25 cellular contexts compared by ENCODE assay signal in the genomic region with DNA sequence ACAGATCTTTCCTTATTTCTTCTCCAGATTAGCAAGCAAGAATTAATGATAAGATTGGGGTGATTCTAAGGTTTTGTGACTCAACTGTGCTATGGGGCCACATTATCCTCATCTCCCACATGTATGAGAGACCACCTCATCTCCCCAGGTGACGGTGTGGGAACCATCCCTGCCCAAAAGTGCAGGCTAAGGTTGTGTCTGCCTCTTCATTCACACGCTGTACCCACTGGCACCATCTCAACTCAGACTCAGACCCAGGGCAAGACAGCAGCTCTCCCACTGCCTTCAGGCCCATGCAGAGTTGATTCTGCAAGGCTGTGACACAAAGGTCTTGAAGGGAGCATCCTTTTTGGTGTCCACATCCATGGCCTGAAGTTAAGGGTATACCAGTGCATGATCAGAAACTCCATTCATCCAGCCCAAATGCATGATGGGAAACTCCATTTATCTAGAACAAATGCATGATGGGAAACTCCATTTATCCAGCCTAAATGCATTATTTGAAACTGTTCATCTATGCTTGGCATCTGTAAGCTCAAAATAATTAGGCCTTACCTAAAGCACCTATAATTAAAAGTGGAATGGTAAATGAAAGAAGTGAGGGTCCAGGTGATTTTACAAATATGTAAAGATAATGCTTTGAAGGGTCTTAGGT.
"Had no signal": no experiment of that assay in that cellular context is flagged by ENCODE, and none has a peak within 500 bp of the region (broad histone marks: within the 10 kb centered on the region; RNA-seq: fewer than 3 reads in every experiment).

No MANE protein-coding gene starts in this region.

- ATAC-seq: activated naive CD4-positive, alpha-beta T cell treated with anti-CD3 and anti-CD28 coated beads, Interleukin-2, amount 50 U/mL, for 72 hours; activated T-cell treated with anti-CD3 and anti-CD28 coated beads, Interleukin-2, amount 50 U/mL, for 4 hours; activated T-helper 17 cell treated with anti-CD3 and anti-CD28 coated beads, Interleukin-2, amount 50 U/mL, for 72 hours; gastrocnemius medialis; lower lobe of right lung; mucosa of descending colon; natural killer cell treated with Interleukin-12 subunit alpha and Interleukin-12 subunit beta and Interleukin-15 and Interleukin-18, amount 100 ng/mL, for 72 hours; right lobe of liver had no signal

- DNase-seq: activated CD4-positive, alpha-beta T cell treated with anti-CD3 and anti-CD28 coated beads for 4 hours; activated CD4-positive, alpha-beta T cell treated with anti-CD3 and anti-CD28 coated beads, Interleukin-2, amount 50 U/mL, for 4 hours; activated CD8-positive, alpha-beta memory T cell treated with anti-CD3 and anti-CD28 coated beads, Interleukin-2, amount 50 U/mL, for 4 hours; activated naive CD4-positive, alpha-beta T cell; activated T-cell treated with anti-CD3 and anti-CD28 coated beads, Interleukin-2, amount 50 U/mL, for 4 hours; effector memory CD4-positive, alpha-beta T cell; erythroblast; gastrocnemius medialis; glutamatergic neuron; lower lobe of right lung; mesenchymal stem cell; mucosa of descending colon; stimulated activated CD4-positive, alpha-beta T cell treated with anti-CD3 and anti-CD28 coated beads, Interleukin-2, amount 100 ng/mL, for 48 hours; stimulated activated naive CD4-positive, alpha-beta T cell treated with Interleukin-2 at 50 U/mL for 16 hours; SW 1271; T-helper 9 cell; trophoblast cell had no signal

- H3K27me3 ChIP-seq: breast epithelium, right lobe of liver, uterus had no signal

- H3K36me3 ChIP-seq: breast epithelium, gastrocnemius medialis, lower lobe of right lung, right lobe of liver, thoracic aorta, uterus had no signal

- H3K9me3 ChIP-seq: breast epithelium, gastrocnemius medialis, lower lobe of right lung, right lobe of liver, thoracic aorta, uterus had no signal

- H3K4me1 ChIP-seq: breast epithelium, gastrocnemius medialis, lower lobe of right lung, right lobe of liver, uterus had no signal

- H3K27ac ChIP-seq: breast epithelium, gastrocnemius medialis, lower lobe of right lung, right lobe of liver, thoracic aorta, uterus, VCaP had no signal

- H3K4me3 ChIP-seq: breast epithelium, gastrocnemius medialis, lower lobe of right lung, mucosa of descending colon, right lobe of liver, thoracic aorta, uterus had no signal
